In genomic region chr3:126345641-126346460, GRCh38 we compare ENCODE assay signal across 1 cellular context.
TF ChIP-seq lines count a peak whose summit lies in the region.

No MANE protein-coding gene starts in this region.

TF ChIP-seq in HepG2, 621 proteins besides CTCF, POLR2A, EP300 and RAD21:
- TF ChIP-seq ZNF609 (CRISPR knock-in tag; IDR thresholded peaks at IDR 0.05; ENCODE audit: borderline replicate concordance): no peak
- no peak for TF ChIP-seq ZNF607 (CRISPR knock-in tag; IDR thresholded peaks at IDR 0.05; ENCODE audit: borderline replicate concordance)
- TF ChIP-seq CREBL2 (CRISPR knock-in tag; IDR thresholded peaks at IDR 0.05; ENCODE audit: borderline replicate concordance): no peak
- no peak for TF ChIP-seq MED8 (CRISPR knock-in tag; IDR thresholded peaks at IDR 0.05; ENCODE audit: insufficient replicate concordance)
- no peak for TF ChIP-seq PLSCR1 (CRISPR knock-in tag; IDR thresholded peaks at IDR 0.05; ENCODE audit: borderline replicate concordance)
- no peak for TF ChIP-seq ZNF784 (CRISPR knock-in tag; IDR thresholded peaks at IDR 0.05; ENCODE audit: borderline replicate concordance)
- no peak for TF ChIP-seq ZBTB3 (CRISPR knock-in tag; IDR thresholded peaks at IDR 0.05; ENCODE audit: borderline replicate concordance, low read depth)
- no peak for TF ChIP-seq ZNF383 (CRISPR knock-in tag; IDR thresholded peaks at IDR 0.05; ENCODE audit: borderline replicate concordance)
- TF ChIP-seq KDM5B (CRISPR knock-in tag; IDR thresholded peaks at IDR 0.05; ENCODE audit: borderline replicate concordance): no peak
